In the genomic region with DNA sequence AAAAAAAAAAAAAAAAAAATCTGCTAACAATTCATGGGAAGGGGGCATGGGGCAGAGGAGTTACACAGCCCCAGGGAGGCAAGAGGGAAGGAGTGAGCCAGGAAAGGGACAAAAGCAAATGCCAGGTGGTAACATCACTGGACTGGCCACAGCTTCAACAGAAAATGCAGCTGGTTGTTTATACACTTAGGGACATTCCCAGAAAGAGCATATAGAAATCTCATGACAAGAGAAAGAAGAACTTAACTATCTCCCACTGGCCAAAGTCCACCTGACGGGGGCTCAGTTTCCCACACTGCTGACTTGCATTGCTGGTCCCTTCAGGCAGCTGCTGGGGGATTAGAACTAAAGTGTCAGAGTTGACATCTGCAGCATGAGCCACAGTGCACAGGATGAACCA, we compare ENCODE assay signal across 1 cellular context.
TF ChIP-seq lines count a peak whose summit lies in the region.

No MANE protein-coding gene starts in this region.

TF ChIP-seq in GM12878, 131 proteins besides CTCF, POLR2A, EP300 and RAD21:
- TF ChIP-seq, protein P1, sequence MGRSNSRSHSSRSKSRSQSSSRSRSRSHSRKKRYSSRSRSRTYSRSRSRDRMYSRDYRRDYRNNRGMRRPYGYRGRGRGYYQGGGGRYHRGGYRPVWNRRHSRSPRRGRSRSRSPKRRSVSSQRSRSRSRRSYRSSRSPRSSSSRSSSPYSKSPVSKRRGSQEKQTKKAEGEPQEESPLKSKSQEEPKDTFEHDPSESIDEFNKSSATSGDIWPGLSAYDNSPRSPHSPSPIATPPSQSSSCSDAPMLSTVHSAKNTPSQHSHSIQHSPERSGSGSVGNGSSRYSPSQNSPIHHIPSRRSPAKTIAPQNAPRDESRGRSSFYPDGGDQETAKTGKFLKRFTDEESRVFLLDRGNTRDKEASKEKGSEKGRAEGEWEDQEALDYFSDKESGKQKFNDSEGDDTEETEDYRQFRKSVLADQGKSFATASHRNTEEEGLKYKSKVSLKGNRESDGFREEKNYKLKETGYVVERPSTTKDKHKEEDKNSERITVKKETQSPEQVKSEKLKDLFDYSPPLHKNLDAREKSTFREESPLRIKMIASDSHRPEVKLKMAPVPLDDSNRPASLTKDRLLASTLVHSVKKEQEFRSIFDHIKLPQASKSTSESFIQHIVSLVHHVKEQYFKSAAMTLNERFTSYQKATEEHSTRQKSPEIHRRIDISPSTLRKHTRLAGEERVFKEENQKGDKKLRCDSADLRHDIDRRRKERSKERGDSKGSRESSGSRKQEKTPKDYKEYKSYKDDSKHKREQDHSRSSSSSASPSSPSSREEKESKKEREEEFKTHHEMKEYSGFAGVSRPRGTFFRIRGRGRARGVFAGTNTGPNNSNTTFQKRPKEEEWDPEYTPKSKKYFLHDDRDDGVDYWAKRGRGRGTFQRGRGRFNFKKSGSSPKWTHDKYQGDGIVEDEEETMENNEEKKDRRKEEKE (IDR thresholded peaks at IDR 0.05) = no peak
- TF ChIP-seq, protein P2, sequence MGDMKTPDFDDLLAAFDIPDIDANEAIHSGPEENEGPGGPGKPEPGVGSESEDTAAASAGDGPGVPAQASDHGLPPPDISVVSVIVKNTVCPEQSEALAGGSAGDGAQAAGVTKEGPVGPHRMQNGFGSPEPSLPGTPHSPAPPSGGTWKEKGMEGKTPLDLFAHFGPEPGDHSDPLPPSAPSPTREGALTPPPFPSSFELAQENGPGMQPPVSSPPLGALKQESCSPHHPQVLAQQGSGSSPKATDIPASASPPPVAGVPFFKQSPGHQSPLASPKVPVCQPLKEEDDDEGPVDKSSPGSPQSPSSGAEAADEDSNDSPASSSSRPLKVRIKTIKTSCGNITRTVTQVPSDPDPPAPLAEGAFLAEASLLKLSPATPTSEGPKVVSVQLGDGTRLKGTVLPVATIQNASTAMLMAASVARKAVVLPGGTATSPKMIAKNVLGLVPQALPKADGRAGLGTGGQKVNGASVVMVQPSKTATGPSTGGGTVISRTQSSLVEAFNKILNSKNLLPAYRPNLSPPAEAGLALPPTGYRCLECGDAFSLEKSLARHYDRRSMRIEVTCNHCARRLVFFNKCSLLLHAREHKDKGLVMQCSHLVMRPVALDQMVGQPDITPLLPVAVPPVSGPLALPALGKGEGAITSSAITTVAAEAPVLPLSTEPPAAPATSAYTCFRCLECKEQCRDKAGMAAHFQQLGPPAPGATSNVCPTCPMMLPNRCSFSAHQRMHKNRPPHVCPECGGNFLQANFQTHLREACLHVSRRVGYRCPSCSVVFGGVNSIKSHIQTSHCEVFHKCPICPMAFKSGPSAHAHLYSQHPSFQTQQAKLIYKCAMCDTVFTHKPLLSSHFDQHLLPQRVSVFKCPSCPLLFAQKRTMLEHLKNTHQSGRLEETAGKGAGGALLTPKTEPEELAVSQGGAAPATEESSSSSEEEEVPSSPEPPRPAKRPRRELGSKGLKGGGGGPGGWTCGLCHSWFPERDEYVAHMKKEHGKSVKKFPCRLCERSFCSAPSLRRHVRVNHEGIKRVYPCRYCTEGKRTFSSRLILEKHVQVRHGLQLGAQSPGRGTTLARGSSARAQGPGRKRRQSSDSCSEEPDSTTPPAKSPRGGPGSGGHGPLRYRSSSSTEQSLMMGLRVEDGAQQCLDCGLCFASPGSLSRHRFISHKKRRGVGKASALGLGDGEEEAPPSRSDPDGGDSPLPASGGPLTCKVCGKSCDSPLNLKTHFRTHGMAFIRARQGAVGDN (IDR thresholded peaks at IDR 0.05) = peak; percentile 31; the same call in 1 of the 2 replicates
- TF ChIP-seq IKZF2 (IDR thresholded peaks at IDR 0.05) = peak in 1 of 2 experiments; percentile 33; a peak in 1 of 4 replicates
